ENCODE assay signal across 34 cellular contexts in the genomic region with DNA sequence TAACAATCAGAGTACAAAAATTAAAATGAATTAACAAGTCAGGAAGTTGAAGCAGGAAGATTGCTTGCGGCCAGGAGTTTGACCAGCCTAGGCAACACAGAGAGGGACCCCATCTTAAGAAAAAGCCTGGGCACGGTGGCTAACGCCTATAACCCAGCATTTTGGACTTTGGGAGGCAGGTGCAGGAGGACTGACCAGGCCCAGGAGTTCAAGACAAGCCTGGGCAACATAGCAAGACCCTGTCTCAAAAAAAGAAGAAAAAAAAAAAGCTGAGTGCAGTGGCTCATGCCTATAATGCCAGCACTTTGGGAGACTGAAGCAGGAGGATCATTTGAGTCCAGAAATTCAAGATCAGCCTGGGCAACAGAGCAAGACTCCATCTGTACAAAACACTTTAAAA. TPM values are rescaled to one million over a fixed set of nuclear protein-coding genes. Genes with fewer than 3 reads are reported as not detected.
"Had no signal": no experiment of that assay in that cellular context is flagged by ENCODE, and none has a peak within 500 bp of the region (broad histone marks: within the 10 kb centered on the region; RNA-seq: fewer than 3 reads in every experiment).

No MANE protein-coding gene starts in this region.

- H3K27ac ChIP-seq: ascending aorta, breast epithelium, cardiac muscle cell, colonic mucosa, esophagus muscularis mucosa, foreskin keratinocyte, gastrocnemius medialis, heart left ventricle, WERI-Rb-1 had no signal

- H3K4me1 ChIP-seq: ascending aorta, breast epithelium, colonic mucosa, esophagus muscularis mucosa, foreskin keratinocyte, gastrocnemius medialis, heart left ventricle had no signal

- H3K36me3 Mint-ChIP-seq: activated CD4-positive, alpha-beta memory T cell treated with anti-CD3 and anti-CD28 coated beads for 36 hours; activated naive CD4-positive, alpha-beta T cell treated with anti-CD3 and anti-CD28 coated beads, Interleukin-2, amount 10 ng/mL, durations not matched to agents 7 days and 5 days; activated naive CD4-positive, alpha-beta T cell treated with anti-CD3 and anti-CD28 coated beads, Interleukin-2, amount 50 U/mL, for 72 hours; brain had no signal

- DNase-seq: activated CD4-positive, alpha-beta memory T cell treated with anti-CD3 and anti-CD28 coated beads for 36 hours; activated CD4-positive, alpha-beta T cell treated with anti-CD3 and anti-CD28 coated beads for 36 hours; activated CD4-positive, alpha-beta T cell treated with anti-CD3 and anti-CD28 coated beads, Interleukin-2, amount 10 ng/mL, durations not matched to agents 24 days and 14 days; activated CD4-positive, CD25-positive, alpha-beta regulatory T cell; activated CD4-positive, CD25-positive, alpha-beta regulatory T cell treated with anti-CD3 and anti-CD28 coated beads, Interleukin-2, amount 50 U/mL, for 72 hours; activated CD8-positive, alpha-beta memory T cell treated with anti-CD3 and anti-CD28 coated beads, Interleukin-2, amount 10 ng/mL, durations not matched to agents 7 days and 5 days; activated CD8-positive, alpha-beta memory T cell treated with anti-CD3 and anti-CD28 coated beads, Interleukin-2, amount 50 U/mL, for 4 hours; activated CD8-positive, alpha-beta T cell treated with anti-CD3 and anti-CD28 coated beads, Interleukin-2, amount 10 ng/mL, durations not matched to agents 7 days and 5 days; activated gamma-delta T cell; activated naive CD4-positive, alpha-beta T cell; activated naive CD4-positive, alpha-beta T cell treated with anti-CD3 and anti-CD28 coated beads, Interleukin-2, amount 10 ng/mL, durations not matched to agents 7 days and 5 days; activated naive CD8-positive, alpha-beta T cell treated with anti-CD3 and anti-CD28 coated beads, Interleukin-2, amount 10 ng/mL, durations not matched to agents 7 days and 5 days; activated T-cell treated with anti-CD3 and anti-CD28 coated beads, Interleukin-2, amount 50 U/mL, for 1 hour; activated T-cell treated with anti-CD3 and anti-CD28 coated beads, Interleukin-2, amount 50 U/mL, for 72 hours; central memory CD4-positive, alpha-beta T cell; cerebellar nuclear complex; colonic mucosa; effector CD8-positive, alpha-beta T cell; erythroblast; foreskin keratinocyte; gastrocnemius medialis; glutamatergic neuron; heart left ventricle; T-cell; T1000; WERI-Rb-1 had no signal

- H3K9me3 ChIP-seq: ascending aorta, breast epithelium, colonic mucosa, esophagus muscularis mucosa, gastrocnemius medialis, heart left ventricle had no signal

- H3K36me3 ChIP-seq: ascending aorta, breast epithelium, cardiac muscle cell, colonic mucosa, esophagus muscularis mucosa, gastrocnemius medialis, WERI-Rb-1 had no signal

- H3K4me3 ChIP-seq: ascending aorta, breast epithelium, cardiac muscle cell, colonic mucosa, esophagus muscularis mucosa, gastrocnemius medialis, heart left ventricle had no signal

- H3K27ac Mint-ChIP-seq: activated CD4-positive, alpha-beta memory T cell treated with anti-CD3 and anti-CD28 coated beads for 36 hours; activated CD4-positive, alpha-beta T cell treated with anti-CD3 and anti-CD28 coated beads for 36 hours; activated CD4-positive, alpha-beta T cell treated with anti-CD3 and anti-CD28 coated beads, Interleukin-2, amount 10 ng/mL, durations not matched to agents 24 days and 14 days; activated CD8-positive, alpha-beta memory T cell treated with anti-CD3 and anti-CD28 coated beads, Interleukin-2, amount 10 ng/mL, durations not matched to agents 7 days and 5 days; activated CD8-positive, alpha-beta T cell treated with anti-CD3 and anti-CD28 coated beads, Interleukin-2, amount 10 ng/mL, durations not matched to agents 7 days and 5 days; activated naive CD4-positive, alpha-beta T cell treated with anti-CD3 and anti-CD28 coated beads, Interleukin-2, amount 10 ng/mL, durations not matched to agents 7 days and 5 days; activated naive CD4-positive, alpha-beta T cell treated with anti-CD3 and anti-CD28 coated beads, Interleukin-2, amount 50 U/mL, for 72 hours; activated naive CD8-positive, alpha-beta T cell treated with anti-CD3 and anti-CD28 coated beads, Interleukin-2, amount 10 ng/mL, durations not matched to agents 7 days and 5 days; activated T-cell treated with anti-CD3 and anti-CD28 coated beads, Interleukin-2, amount 50 U/mL, for 72 hours; brain; T-cell; T-helper 1 cell treated with Interleukin-12 subunit alpha and Interleukin-12 subunit beta and Interleukin-4 antibody, amounts not matched to agents 30 μg/mL and 1 μg/mL, for 36 hours; T-helper 2 cell treated with Interferon-gamma antibody and Interleukin-4, amounts not matched to agents 5 μg/mL and 100 μg/mL, for 36 hours had no signal

- H3K27me3 ChIP-seq: ascending aorta, breast epithelium, cardiac muscle cell, colonic mucosa, esophagus muscularis mucosa, foreskin keratinocyte, gastrocnemius medialis, heart left ventricle had no signal

- H3K4me3 Mint-ChIP-seq: activated CD4-positive, alpha-beta memory T cell treated with anti-CD3 and anti-CD28 coated beads for 36 hours; activated CD4-positive, alpha-beta T cell treated with anti-CD3 and anti-CD28 coated beads for 36 hours; activated CD4-positive, alpha-beta T cell treated with anti-CD3 and anti-CD28 coated beads, Interleukin-2, amount 10 ng/mL, durations not matched to agents 24 days and 14 days; activated CD8-positive, alpha-beta memory T cell treated with anti-CD3 and anti-CD28 coated beads, Interleukin-2, amount 10 ng/mL, durations not matched to agents 7 days and 5 days; activated CD8-positive, alpha-beta T cell treated with anti-CD3 and anti-CD28 coated beads, Interleukin-2, amount 10 ng/mL, durations not matched to agents 7 days and 5 days; activated naive CD4-positive, alpha-beta T cell treated with anti-CD3 and anti-CD28 coated beads, Interleukin-2, amount 10 ng/mL, durations not matched to agents 7 days and 5 days; activated naive CD8-positive, alpha-beta T cell treated with anti-CD3 and anti-CD28 coated beads, Interleukin-2, amount 10 ng/mL, durations not matched to agents 7 days and 5 days; activated T-cell treated with anti-CD3 and anti-CD28 coated beads, Interleukin-2, amount 50 U/mL, for 72 hours; brain; T-cell; T-helper 1 cell treated with Interleukin-12 subunit alpha and Interleukin-12 subunit beta and Interleukin-4 antibody, amounts not matched to agents 30 μg/mL and 1 μg/mL, for 36 hours; T-helper 2 cell treated with Interferon-gamma antibody and Interleukin-4, amounts not matched to agents 5 μg/mL and 100 μg/mL, for 36 hours had no signal

- ATAC-seq: activated CD4-positive, alpha-beta T cell treated with anti-CD3 and anti-CD28 coated beads for 36 hours; activated CD8-positive, alpha-beta memory T cell treated with anti-CD3 and anti-CD28 coated beads, Interleukin-2, amount 10 ng/mL, durations not matched to agents 7 days and 5 days; activated CD8-positive, alpha-beta T cell treated with anti-CD3 and anti-CD28 coated beads, Interleukin-2, amount 10 ng/mL, durations not matched to agents 7 days and 5 days; activated naive CD4-positive, alpha-beta T cell treated with anti-CD3 and anti-CD28 coated beads, Interleukin-2, amount 50 U/mL, for 72 hours; activated T-cell treated with anti-CD3 and anti-CD28 coated beads, Interleukin-2, amount 50 U/mL, for 72 hours; foreskin keratinocyte; gastrocnemius medialis; heart left ventricle; T-cell had no signal

- H3K27me3 Mint-ChIP-seq: activated CD4-positive, alpha-beta memory T cell treated with anti-CD3 and anti-CD28 coated beads for 36 hours; activated CD4-positive, alpha-beta T cell treated with anti-CD3 and anti-CD28 coated beads for 36 hours; activated CD4-positive, alpha-beta T cell treated with anti-CD3 and anti-CD28 coated beads, Interleukin-2, amount 10 ng/mL, durations not matched to agents 24 days and 14 days; activated CD8-positive, alpha-beta memory T cell treated with anti-CD3 and anti-CD28 coated beads, Interleukin-2, amount 10 ng/mL, durations not matched to agents 7 days and 5 days; activated naive CD4-positive, alpha-beta T cell treated with anti-CD3 and anti-CD28 coated beads, Interleukin-2, amount 10 ng/mL, durations not matched to agents 7 days and 5 days; activated naive CD8-positive, alpha-beta T cell treated with anti-CD3 and anti-CD28 coated beads, Interleukin-2, amount 10 ng/mL, durations not matched to agents 7 days and 5 days; brain; T-cell had no signal

- H3K4me1 Mint-ChIP-seq: activated CD4-positive, alpha-beta T cell treated with anti-CD3 and anti-CD28 coated beads for 36 hours; activated CD4-positive, alpha-beta T cell treated with anti-CD3 and anti-CD28 coated beads, Interleukin-2, amount 10 ng/mL, durations not matched to agents 24 days and 14 days; activated naive CD4-positive, alpha-beta T cell treated with anti-CD3 and anti-CD28 coated beads, Interleukin-2, amount 10 ng/mL, durations not matched to agents 7 days and 5 days; brain; T-cell had no signal

- H3K9me3 Mint-ChIP-seq: activated CD4-positive, alpha-beta memory T cell treated with anti-CD3 and anti-CD28 coated beads for 36 hours; activated CD4-positive, alpha-beta T cell treated with anti-CD3 and anti-CD28 coated beads, Interleukin-2, amount 10 ng/mL, durations not matched to agents 24 days and 14 days; activated naive CD4-positive, alpha-beta T cell treated with anti-CD3 and anti-CD28 coated beads, Interleukin-2, amount 10 ng/mL, durations not matched to agents 7 days and 5 days; activated naive CD4-positive, alpha-beta T cell treated with anti-CD3 and anti-CD28 coated beads, Interleukin-2, amount 50 U/mL, for 72 hours; activated naive CD8-positive, alpha-beta T cell treated with anti-CD3 and anti-CD28 coated beads, Interleukin-2, amount 10 ng/mL, durations not matched to agents 7 days and 5 days; activated T-cell treated with anti-CD3 and anti-CD28 coated beads, Interleukin-2, amount 50 U/mL, for 72 hours; T-cell; T-helper 1 cell treated with Interleukin-12 subunit alpha and Interleukin-12 subunit beta and Interleukin-4 antibody, amounts not matched to agents 30 μg/mL and 1 μg/mL, for 36 hours; T-helper 2 cell treated with Interferon-gamma antibody and Interleukin-4, amounts not matched to agents 5 μg/mL and 100 μg/mL, for 36 hours had no signal

RNA-seq across cellular contexts. Expression of a gene that starts 47.4 kb away (rescaled TPM):
- total RNA-seq: ascending aorta had no signal
